In the genomic region with DNA sequence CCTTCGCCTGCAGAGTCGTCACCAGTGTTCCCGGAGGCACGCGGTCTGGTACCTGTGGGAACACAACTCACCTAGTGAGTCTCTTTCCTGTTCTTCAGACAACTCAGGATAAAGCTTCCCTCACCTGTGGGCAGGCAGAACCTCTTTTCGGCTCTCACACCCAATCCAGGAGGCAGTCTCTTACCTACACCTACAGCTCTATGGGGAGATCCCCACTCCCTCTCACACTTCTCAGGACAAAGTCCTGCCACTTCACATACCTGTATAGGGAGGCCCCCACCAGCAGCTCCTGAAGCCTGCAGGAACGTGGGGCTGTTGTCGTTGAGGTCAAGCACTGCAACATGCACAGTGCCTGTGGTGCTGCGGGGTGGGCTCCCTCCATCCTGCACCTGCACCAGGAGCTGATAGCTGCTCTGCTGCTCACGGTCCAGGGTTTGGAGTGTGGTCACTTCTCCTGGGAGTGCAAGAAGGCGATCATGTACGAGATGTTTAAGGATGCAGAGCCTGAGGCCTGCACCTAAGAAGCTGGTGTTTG, we compare ENCODE assay signal across 1 cellular context.
TF ChIP-seq lines count a peak whose summit lies in the region.

No MANE protein-coding gene starts in this region.

TF ChIP-seq in HepG2, 621 proteins besides CTCF, POLR2A, EP300 and RAD21:
- TF ChIP-seq ASH2L (IDR thresholded peaks at IDR 0.05; ENCODE audit: insufficient read length, low read depth, low read length) (no peak), ZNF607 (CRISPR knock-in tag; IDR thresholded peaks at IDR 0.05; ENCODE audit: borderline replicate concordance) (no peak), NFRKB (IDR thresholded peaks at IDR 0.05) (no peak), MYC (CRISPR knock-in tag; IDR thresholded peaks at IDR 0.05; ENCODE audit: borderline replicate concordance) (no peak), THRA (CRISPR knock-in tag; IDR thresholded peaks at IDR 0.05; ENCODE audit: borderline replicate concordance) (no peak)
- TF ChIP-seq, protein P1, sequence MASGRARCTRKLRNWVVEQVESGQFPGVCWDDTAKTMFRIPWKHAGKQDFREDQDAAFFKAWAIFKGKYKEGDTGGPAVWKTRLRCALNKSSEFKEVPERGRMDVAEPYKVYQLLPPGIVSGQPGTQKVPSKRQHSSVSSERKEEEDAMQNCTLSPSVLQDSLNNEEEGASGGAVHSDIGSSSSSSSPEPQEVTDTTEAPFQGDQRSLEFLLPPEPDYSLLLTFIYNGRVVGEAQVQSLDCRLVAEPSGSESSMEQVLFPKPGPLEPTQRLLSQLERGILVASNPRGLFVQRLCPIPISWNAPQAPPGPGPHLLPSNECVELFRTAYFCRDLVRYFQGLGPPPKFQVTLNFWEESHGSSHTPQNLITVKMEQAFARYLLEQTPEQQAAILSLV (CRISPR knock-in tag; IDR thresholded peaks at IDR 0.05; ENCODE audit: borderline replicate concordance): no peak
- TF ChIP-seq, protein P2, sequence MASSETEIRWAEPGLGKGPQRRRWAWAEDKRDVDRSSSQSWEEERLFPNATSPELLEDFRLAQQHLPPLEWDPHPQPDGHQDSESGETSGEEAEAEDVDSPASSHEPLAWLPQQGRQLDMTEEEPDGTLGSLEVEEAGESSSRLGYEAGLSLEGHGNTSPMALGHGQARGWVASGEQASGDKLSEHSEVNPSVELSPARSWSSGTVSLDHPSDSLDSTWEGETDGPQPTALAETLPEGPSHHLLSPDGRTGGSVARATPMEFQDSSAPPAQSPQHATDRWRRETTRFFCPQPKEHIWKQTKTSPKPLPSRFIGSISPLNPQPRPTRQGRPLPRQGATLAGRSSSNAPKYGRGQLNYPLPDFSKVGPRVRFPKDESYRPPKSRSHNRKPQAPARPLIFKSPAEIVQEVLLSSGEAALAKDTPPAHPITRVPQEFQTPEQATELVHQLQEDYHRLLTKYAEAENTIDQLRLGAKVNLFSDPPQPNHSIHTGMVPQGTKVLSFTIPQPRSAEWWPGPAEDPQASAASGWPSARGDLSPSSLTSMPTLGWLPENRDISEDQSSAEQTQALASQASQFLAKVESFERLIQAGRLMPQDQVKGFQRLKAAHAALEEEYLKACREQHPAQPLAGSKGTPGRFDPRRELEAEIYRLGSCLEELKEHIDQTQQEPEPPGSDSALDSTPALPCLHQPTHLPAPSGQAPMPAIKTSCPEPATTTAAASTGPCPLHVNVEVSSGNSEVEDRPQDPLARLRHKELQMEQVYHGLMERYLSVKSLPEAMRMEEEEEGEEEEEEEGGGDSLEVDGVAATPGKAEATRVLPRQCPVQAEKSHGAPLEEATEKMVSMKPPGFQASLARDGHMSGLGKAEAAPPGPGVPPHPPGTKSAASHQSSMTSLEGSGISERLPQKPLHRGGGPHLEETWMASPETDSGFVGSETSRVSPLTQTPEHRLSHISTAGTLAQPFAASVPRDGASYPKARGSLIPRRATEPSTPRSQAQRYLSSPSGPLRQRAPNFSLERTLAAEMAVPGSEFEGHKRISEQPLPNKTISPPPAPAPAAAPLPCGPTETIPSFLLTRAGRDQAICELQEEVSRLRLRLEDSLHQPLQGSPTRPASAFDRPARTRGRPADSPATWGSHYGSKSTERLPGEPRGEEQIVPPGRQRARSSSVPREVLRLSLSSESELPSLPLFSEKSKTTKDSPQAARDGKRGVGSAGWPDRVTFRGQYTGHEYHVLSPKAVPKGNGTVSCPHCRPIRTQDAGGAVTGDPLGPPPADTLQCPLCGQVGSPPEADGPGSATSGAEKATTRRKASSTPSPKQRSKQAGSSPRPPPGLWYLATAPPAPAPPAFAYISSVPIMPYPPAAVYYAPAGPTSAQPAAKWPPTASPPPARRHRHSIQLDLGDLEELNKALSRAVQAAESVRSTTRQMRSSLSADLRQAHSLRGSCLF (CRISPR knock-in tag; IDR thresholded peaks at IDR 0.05; ENCODE audit: borderline replicate concordance): no peak
